Comparison of ENCODE assay signal across 8 cellular contexts in the genomic region with DNA sequence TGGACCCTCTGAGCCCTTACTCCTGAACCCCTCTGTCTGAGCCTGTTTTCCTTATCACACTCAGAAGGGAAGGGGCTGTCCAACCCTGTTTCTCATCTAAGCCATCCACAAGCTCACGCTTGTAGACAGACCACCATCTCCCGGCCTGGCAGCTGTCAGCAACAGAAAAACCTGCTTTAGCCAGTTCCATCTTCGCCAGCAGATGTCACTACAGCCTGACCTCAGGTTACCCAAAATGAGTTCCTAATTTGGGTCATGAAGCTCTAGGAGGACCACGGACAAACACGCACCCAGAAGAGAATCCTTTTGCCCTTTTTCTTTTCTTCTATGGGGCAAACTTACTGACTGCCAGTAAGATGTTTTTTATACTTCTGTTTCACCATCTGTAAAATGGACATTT.
DNase-seq lines count a peak whose midpoint lies in the region; ATAC-seq and TF ChIP-seq lines count a peak whose summit lies in the region.

No MANE protein-coding gene starts in this region.

- peak in 3 of 6 experiments; percentile 16 to 53 (median 23) for TF ChIP-seq CTCF in esophagus squamous epithelium (IDR thresholded peaks at IDR 0.05)

- WGBS in esophagus squamous epithelium, 2 donors, result 44 to 66% methylated on average over 3 to 5 of the region's 5 CpGs

- TF ChIP-seq POLR2A in esophagus squamous epithelium (IDR thresholded peaks at IDR 0.05), result no peak

- no peaks in the 10 kb centered on the region for H3K4me1 ChIP-seq in esophagus squamous epithelium

- H3K27ac ChIP-seq in esophagus squamous epithelium, result no peak overlapping the region

- H3K36me3 ChIP-seq in esophagus squamous epithelium, result no peaks in the 10 kb centered on the region

- intact Hi-C loops in esophagus squamous epithelium (cut with DNase I), result no loop called here

- no peaks in the 10 kb centered on the region for H3K9me3 ChIP-seq in esophagus squamous epithelium

- DNase-seq in CD1c-positive myeloid dendritic cell (ENCODE audit: extremely low spot score) (peak; percentile 37), HCEC 1CT (peak; percentile 20), iPS-NIHi11 (ENCODE audit: low spot score) (peak; percentile 44), esophagus squamous epithelium (lab: John Stamatoyannopoulos, UW) (no peak)
- DNase-seq in activated CD4-positive, alpha-beta T cell treated with anti-CD3 and anti-CD28 coated beads for 48 hours, result peak; percentile 39
- no peak for DNase-seq in NK-92 treated with Interleukin-12 subunit alpha and Interleukin-12 subunit beta, amount 100 ng/mL, for 24 hours (lab: John Stamatoyannopoulos, UW)

- no peak for ATAC-seq in HG02981 (IDR thresholded peaks at IDR 0.05; ENCODE audit: unreplicated experiment)
- no peak for ATAC-seq in GM19452 (IDR thresholded peaks at IDR 0.05; ENCODE audit: unreplicated experiment)

- H3K4me3 ChIP-seq in esophagus squamous epithelium, result no peak overlapping the region

- H3K27me3 ChIP-seq in esophagus squamous epithelium, result no peaks in the 10 kb centered on the region

Comparison
In these comparisons a context has a peak if more than half of its experiments do, and no peak if none do; other contexts are left out.
1. DNase-seq: peak in CD1c-positive myeloid dendritic cell (single experiment), HCEC 1CT (single experiment), activated CD4-positive, alpha-beta T cell treated with anti-CD3 and anti-CD28 coated beads for 48 hours (single experiment) and iPS-NIHi11 (single experiment); none in NK-92 treated with Interleukin-12 subunit alpha and Interleukin-12 subunit beta, amount 100 ng/mL, for 24 hours (single experiment) and esophagus squamous epithelium (single experiment).